In genomic region chr19:13951799-13952153, GRCh38 we compare ENCODE assay signal across 1 cellular context.
TF ChIP-seq lines count a peak whose summit lies in the region.

No MANE protein-coding gene starts in this region.

TF ChIP-seq in K562, 482 proteins besides CTCF, POLR2A, EP300 and RAD21:
- TF ChIP-seq HDAC2 (IDR thresholded peaks at IDR 0.05), result 0 out of 2 replicates have a peak, but pooled peaks have one; percentile 21
- peak; percentile 59; the same call in 1 of the 2 replicates for TF ChIP-seq CTBP1 (IDR thresholded peaks at IDR 0.05; ENCODE audit: borderline replicate concordance)
- TF ChIP-seq ATF6 (CRISPR knock-in tag; IDR thresholded peaks at IDR 0.05), result no peak
- TF ChIP-seq KDM1A (IDR thresholded peaks at IDR 0.05), result peak; percentile 7 to 27; a peak in 2 of 4 replicates
- peak; percentile 41 for TF ChIP-seq MEIS2 (IDR thresholded peaks at IDR 0.05; ENCODE audit: partially characterized antibody)
- peak; percentile 95 for TF ChIP-seq RREB1 (CRISPR knock-in tag; IDR thresholded peaks at IDR 0.05)
